Comparison of ENCODE assay signal across 8 cellular contexts in genomic region chr19:35030257-35031071, GRCh38. TPM values are rescaled to one million over a fixed set of nuclear protein-coding genes. Genes with fewer than 3 reads are reported as not detected.
DNase-seq lines count a peak whose midpoint lies in the region; ATAC-seq and TF ChIP-seq lines count a peak whose summit lies in the region.

TSS of gene SCN1B (plus strand) at chr19:35030470. CDS start at chr19:35030821, 351 bp downstream.

- H3K36me3 Mint-ChIP-seq in activated naive CD8-positive, alpha-beta T cell treated with anti-CD3 and anti-CD28 coated beads, Interleukin-2, amount 10 ng/mL, durations not matched to agents 7 days and 5 days, result peaks cover 8% of the 10 kb centered on the region
- peaks cover 8% of the 10 kb centered on the region for H3K36me3 Mint-ChIP-seq in progenitor cell of endocrine pancreas (ENCODE audit: insufficient read depth)

- H3K4me1 ChIP-seq in SK-N-SH (ENCODE audit: control insufficient read depth in 1 of 2, insufficient read depth in 2 of 2, low read depth in 1 of 2, low read length in 1 of 2) (peaks cover 0 to 21% of the 10 kb centered on the region in 2 experiments; a peak in 1 of 4 replicates), heart left ventricle (peaks cover 0 to 22% (median 10%) of the 10 kb centered on the region in 12 donors), upper lobe of right lung (peaks cover 6% of the 10 kb centered on the region)

- no peak for TF ChIP-seq CTCF in SK-N-SH (IDR thresholded peaks at IDR 0.05)
- TF ChIP-seq CTCF in heart left ventricle (IDR thresholded peaks at IDR 0.05), result no peak
- TF ChIP-seq CTCF in progenitor cell of endocrine pancreas (IDR thresholded peaks at IDR 0.05; ENCODE audit: unreplicated experiment), result no peak
- no peak for TF ChIP-seq CTCF in upper lobe of right lung (IDR thresholded peaks at IDR 0.05)

- H3K27ac ChIP-seq in SK-N-SH (ENCODE audit: low read depth in 2 of 2, low read length in 1 of 2), result no peak within 1 kb of the TSS
- H3K27ac ChIP-seq in heart left ventricle, result peak within 1 kb of the TSS in 10 of 12 donors; percentile 42 to 77 (median 55)
- H3K27ac ChIP-seq in upper lobe of right lung, result no peak within 1 kb of the TSS

- DNase-seq in 8988T (peak; percentile 92), SK-N-SH (peak; percentile 91), heart left ventricle (peak; percentile 69 to 86 (median 76)), progenitor cell of endocrine pancreas (ENCODE audit: low spot score, unreplicated experiment) (peak; percentile 55), upper lobe of right lung (peak; percentile 84)
- peak; percentile 75 for DNase-seq in activated naive CD8-positive, alpha-beta T cell treated with anti-CD3 and anti-CD28 coated beads, Interleukin-2, amount 10 ng/mL, durations not matched to agents 7 days and 5 days

- H3K27me3 ChIP-seq in SK-N-SH (ENCODE audit: insufficient read depth), result no peaks in the 10 kb centered on the region
- H3K27me3 ChIP-seq in heart left ventricle, result peaks cover 0 to 7% (median 0%) of the 10 kb centered on the region in 9 donors
- H3K27me3 ChIP-seq in upper lobe of right lung, result no peaks in the 10 kb centered on the region

- peak in 1 of 2 donors; percentile 27 for TF ChIP-seq POLR2A in heart left ventricle (IDR thresholded peaks at IDR 0.05)

- H3K27me3 Mint-ChIP-seq in activated naive CD8-positive, alpha-beta T cell treated with anti-CD3 and anti-CD28 coated beads, Interleukin-2, amount 10 ng/mL, durations not matched to agents 7 days and 5 days, result peaks cover 20% of the 10 kb centered on the region
- H3K27me3 Mint-ChIP-seq in progenitor cell of endocrine pancreas, result peaks cover 44% of the 10 kb centered on the region

- H3K27ac Mint-ChIP-seq in activated naive CD8-positive, alpha-beta T cell treated with anti-CD3 and anti-CD28 coated beads, Interleukin-2, amount 10 ng/mL, durations not matched to agents 7 days and 5 days, result no peak within 1 kb of the TSS
- peak within 1 kb of the TSS; percentile 23 for H3K27ac Mint-ChIP-seq in progenitor cell of endocrine pancreas

- H3K79me2 ChIP-seq in SK-N-SH (ENCODE audit: insufficient read depth), result no peaks in the 10 kb centered on the region

- intact Hi-C loops in heart left ventricle (cut with DNase I), result no loop called here
- intact Hi-C loops in upper lobe of right lung (cut with DNase I), result no loop called here

- CTCF ChIA-PET in SK-N-SH (lab: Yijun Ruan, JAX), result interaction anchor here (2.4 to 6.4 kb wide), 3 partner anchors 15 to 37 kb away, joined by 8 to 49 read pairs (median 15); no protein-coding TSS in a partner anchor

- peak within 1 kb of the TSS; percentile 81 for H3K4me2 ChIP-seq in SK-N-SH

- WGBS in SK-N-SH (ENCODE audit: low lambda C conversion rate), result 0% methylated on average over 10 of the region's 118 CpGs
- 0 to 1% (median 0%) methylated on average over 15 to 118 of the region's 118 CpGs for WGBS in heart left ventricle, 4 donors

- peaks cover 7% of the 10 kb centered on the region for H3F3A ChIP-seq in SK-N-SH (replicated peaks; ENCODE audit: insufficient read depth)

- H3K36me3 ChIP-seq in SK-N-SH (replicated peaks in 1 of 2; ENCODE audit: control insufficient read depth in 1 of 2, insufficient read depth in 2 of 2, low read length in 1 of 2), result peaks cover 0 to 19% of the 10 kb centered on the region in 2 experiments
- peaks cover 0 to 40% (median 26%) of the 10 kb centered on the region in 9 donors for H3K36me3 ChIP-seq in heart left ventricle
- H3K36me3 ChIP-seq in upper lobe of right lung, result peaks cover 25% of the 10 kb centered on the region

- no peaks in the 10 kb centered on the region for H3K9me2 ChIP-seq in SK-N-SH

- H2AFZ ChIP-seq in SK-N-SH (ENCODE audit: low read depth), result peak within 1 kb of the TSS; percentile 46; the same call in 1 of the 2 replicates

- peaks cover 5% of the 10 kb centered on the region for H3K4me1 Mint-ChIP-seq in activated naive CD8-positive, alpha-beta T cell treated with anti-CD3 and anti-CD28 coated beads, Interleukin-2, amount 10 ng/mL, durations not matched to agents 7 days and 5 days
- H3K4me1 Mint-ChIP-seq in progenitor cell of endocrine pancreas (ENCODE audit: low read depth), result peaks cover 6% of the 10 kb centered on the region

- no peaks in the 10 kb centered on the region for H4K20me1 ChIP-seq in SK-N-SH (ENCODE audit: insufficient read depth)

- H3K9ac ChIP-seq in SK-N-SH, result no peak within 1 kb of the TSS

- peak in 1 of 2 experiments; percentile 39; a peak in 1 of 4 replicates for TF ChIP-seq EP300 in SK-N-SH (IDR thresholded peaks at IDR 0.05; ENCODE audit: borderline replicate concordance in 1 of 2, low read depth in 1 of 2, low read length in 1 of 2)

- no peak for TF ChIP-seq RAD21 in SK-N-SH (IDR thresholded peaks at IDR 0.05; ENCODE audit: low read length)

- ATAC-seq in GM21360 (IDR thresholded peaks at IDR 0.05; ENCODE audit: unreplicated experiment), result peak; percentile 47
- peak; percentile 81 for ATAC-seq in activated naive CD8-positive, alpha-beta T cell treated with anti-CD3 and anti-CD28 coated beads, Interleukin-2, amount 10 ng/mL, durations not matched to agents 7 days and 5 days (ENCODE audit: low read depth)
- peak; percentile 25 to 82 (median 76) for ATAC-seq in heart left ventricle
- ATAC-seq in upper lobe of right lung, result peak; percentile 79
- ATAC-seq in HG03159 (IDR thresholded peaks at IDR 0.05; ENCODE audit: unreplicated experiment), result no peak

- POLR2A ChIA-PET in SK-N-SH (lab: Yijun Ruan, JAX), result no interaction called here
- POLR2A ChIA-PET in activated naive CD8-positive, alpha-beta T cell treated with anti-CD3 and anti-CD28 coated beads, Interleukin-2, amount 10 ng/mL, durations not matched to agents 7 days and 5 days (lab: Charles Lee), result interaction anchor here (1.0 kb wide), 1 partner anchor 181 kb away, joined by 4 read pairs; no protein-coding TSS in a partner anchor

- H3K9me3 Mint-ChIP-seq in activated naive CD8-positive, alpha-beta T cell treated with anti-CD3 and anti-CD28 coated beads, Interleukin-2, amount 10 ng/mL, durations not matched to agents 7 days and 5 days, result no peaks in the 10 kb centered on the region
- no peaks in the 10 kb centered on the region for H3K9me3 Mint-ChIP-seq in progenitor cell of endocrine pancreas (ENCODE audit: low read depth)

- peak within 1 kb of the TSS; percentile 41 to 53 for H3K4me3 ChIP-seq in SK-N-SH (ENCODE audit: low read depth in 2 of 2, low read length in 1 of 2)
- H3K4me3 ChIP-seq in heart left ventricle, result peak within 1 kb of the TSS; percentile 20 to 81 (median 58)
- peak within 1 kb of the TSS; percentile 48 for H3K4me3 ChIP-seq in upper lobe of right lung

- H3K4me3 Mint-ChIP-seq in activated naive CD8-positive, alpha-beta T cell treated with anti-CD3 and anti-CD28 coated beads, Interleukin-2, amount 10 ng/mL, durations not matched to agents 7 days and 5 days, result peak within 1 kb of the TSS; percentile 66
- peak within 1 kb of the TSS; percentile 77 for H3K4me3 Mint-ChIP-seq in progenitor cell of endocrine pancreas (ENCODE audit: low read depth)

- H3K9me3 ChIP-seq in SK-N-SH (no peaks in the 10 kb centered on the region), heart left ventricle (no peaks in the 10 kb centered on the region), upper lobe of right lung (no peaks in the 10 kb centered on the region)

TF ChIP-seq in SK-N-SH, 30 proteins besides CTCF, POLR2A, EP300 and RAD21:
- TF ChIP-seq REST (IDR thresholded peaks at IDR 0.05; ENCODE audit: low read depth, low read length) (no peak), JUND (IDR thresholded peaks at IDR 0.05) (no peak; the same call in 1 of the 2 replicates), FOSL2 (IDR thresholded peaks at IDR 0.05; ENCODE audit: borderline replicate concordance, low read depth) (peak; percentile 71), TAF1 (IDR thresholded peaks at IDR 0.05; ENCODE audit: borderline replicate concordance, low read depth, low read length) (peak; percentile 23; the same call in 1 of the 2 replicates), GABPA (IDR thresholded peaks at IDR 0.05; ENCODE audit: low read depth) (peak; percentile 32; the same call in 1 of the 2 replicates)

RNA-seq across cellular contexts. Expression of gene SCN1B, which starts in this region (rescaled TPM):
- polyA plus RNA-seq in SK-N-SH (2012; rRNA removed), result 10.3 and 10.5 TPM in 2 replicates
- 7.0 and 8.3 TPM in 2 replicates for polyA plus RNA-seq in SK-N-SH (2012; cell fraction: cytosol; rRNA removed)
- 11.6 and 13.4 TPM in 2 replicates for polyA plus RNA-seq in SK-N-SH (2012; cell fraction: nucleus; rRNA removed)
- 1 to 10 TPM in 1 of 2 experiments, under 1 TPM in 1; 0.85 to 1.2 TPM for total RNA-seq in activated naive CD8-positive, alpha-beta T cell treated with anti-CD3 and anti-CD28 coated beads, Interleukin-2, amount 10 ng/mL, durations not matched to agents 7 days and 5 days
- total RNA-seq in heart left ventricle, result 10 to 100 TPM; 22.1 to 68.3 (median 32.4) TPM
- 10 to 100 TPM; 19.7 to 64.4 TPM for polyA plus RNA-seq in heart left ventricle
- 1.7 and 1.8 TPM in 2 replicates for total RNA-seq in progenitor cell of endocrine pancreas
- 8.7 TPM for total RNA-seq in upper lobe of right lung

Comparison
In these comparisons a context has a peak if more than half of its experiments do, and no peak if none do; other contexts are left out.
1. H3K27ac ChIP-seq: peak in heart left ventricle (10 of 12); none in SK-N-SH (0 of 2) and upper lobe of right lung (single experiment).
2. Peak in every context shown above with its lines, with median percentiles within 50 percentile points of each other: DNase-seq and H3K4me3 ChIP-seq.